Comparison of ENCODE assay signal across 8 cellular contexts in genomic region chrX:27186671-27187070, GRCh38.
DNase-seq lines count a peak whose midpoint lies in the region; ATAC-seq, FAIRE-seq and TF ChIP-seq lines count a peak whose summit lies in the region.

No MANE protein-coding gene starts in this region.

- no peaks in the 10 kb centered on the region for H3K9me3 ChIP-seq in HepG2 (ENCODE audit: low read length)

- TF ChIP-seq POLR2A in HepG2 (IDR thresholded peaks at IDR 0.05; ENCODE audit: insufficient read depth in 1 of 2, low read depth in 2 of 2, low read length in 2 of 2): no peak

- TF ChIP-seq EP300 in HepG2 (IDR thresholded peaks at IDR 0.05; ENCODE audit: low read depth in 2 of 2, low read length in 2 of 2): no peak
- TF ChIP-seq EP300 in HepG2 (CRISPR knock-in tag; IDR thresholded peaks at IDR 0.05; ENCODE audit: borderline replicate concordance): no peak

- BruUV-seq in HepG2 (replicated peaks; lab: Mats Ljungman, UMichigan): no TSS peak

- H3K27me3 Mint-ChIP-seq in activated T-cell treated with anti-CD3 and anti-CD28 coated beads, Interleukin-2, amount 50 U/mL, for 24 hours: peaks cover 6% of the 10 kb centered on the region

- TF ChIP-seq RAD21 in HepG2 (CRISPR knock-in tag; IDR thresholded peaks at IDR 0.05): peak; percentile 28; the same call in 1 of the 2 replicates

- peaks cover 3% of the 10 kb centered on the region for H3K4me1 Mint-ChIP-seq in activated T-cell treated with anti-CD3 and anti-CD28 coated beads, Interleukin-2, amount 50 U/mL, for 24 hours (ENCODE audit: low read depth)

- no peaks in the 10 kb centered on the region for H3K79me2 ChIP-seq in HepG2 (ENCODE audit: insufficient read depth, low read length)

- CTCF ChIA-PET in HepG2 (lab: Yijun Ruan, JAX; ENCODE audit: low intra/inter-chr PET ratio, low total read pairs): interaction anchor here (1.3 to 1.8 kb wide), 2 partner anchors 403 to 533 kb away, joined by 6 to 19 read pairs; no protein-coding TSS in a partner anchor

- H3K4me3 Mint-ChIP-seq in activated T-cell treated with anti-CD3 and anti-CD28 coated beads, Interleukin-2, amount 50 U/mL, for 24 hours: no peak overlapping the region

- TF ChIP-seq CTCF in HepG2 (CRISPR knock-in tag; IDR thresholded peaks at IDR 0.05): peak; percentile 73

- no peak overlapping the region for H3K4me3 ChIP-seq in HepG2 (replicated peaks in 1 of 3; ENCODE audit: insufficient read depth in 1 of 3, low read depth in 2 of 3, low read length in 3 of 3)

- intact Hi-C loops in HepG2 (cut with micrococcal nuclease; ENCODE audit: unreplicated experiment): no loop called here

- POLR2A ChIA-PET in HepG2 (lab: Yijun Ruan, JAX): no interaction called here

- H3K36me3 Mint-ChIP-seq in activated T-cell treated with anti-CD3 and anti-CD28 coated beads, Interleukin-2, amount 50 U/mL, for 24 hours (ENCODE audit: low read depth): no peaks in the 10 kb centered on the region

- no peak overlapping the region for H3K27ac Mint-ChIP-seq in activated T-cell treated with anti-CD3 and anti-CD28 coated beads, Interleukin-2, amount 50 U/mL, for 24 hours

- no peak overlapping the region for H3K27ac ChIP-seq in HepG2 (ENCODE audit: extremely low read length, insufficient read depth, low read length)

- no peaks in the 10 kb centered on the region for H3K36me3 ChIP-seq in HepG2 (replicated peaks in 1 of 2; ENCODE audit: control insufficient read depth in 1 of 2, insufficient read depth in 2 of 2, low read length in 2 of 2)

- no peak overlapping the region for H3K9ac ChIP-seq in HepG2 (ENCODE audit: insufficient read depth, low read depth, low read length)

- no peak overlapping the region for H2AFZ ChIP-seq in HepG2 (ENCODE audit: low read length)

- H3K4me1 ChIP-seq in HepG2 (ENCODE audit: insufficient read depth, low read length): no peaks in the 10 kb centered on the region

- DNase-seq in activated T-cell treated with anti-CD3 and anti-CD28 coated beads for 4 hours: peak; percentile 0
- DNase-seq in activated T-cell treated with anti-CD3 and anti-CD28 coated beads, Interleukin-2, amount 50 U/mL, for 24 hours: no peak
- peak; percentile 8 for DNase-seq in HCEC 1CT
- peak; percentile 49 for DNase-seq in NCI-H526 treated with DMSO at 0.1 percent for 48 hours (lab: John Stamatoyannopoulos, UW)
- DNase-seq in astrocyte of the hippocampus (ENCODE audit: low read depth, low spot score): peak; percentile 43
- DNase-seq in HepG2 (ENCODE audit: low spot score): peak; percentile 13

- 2% methylated on average over 5 of the region's 5 CpGs for WGBS in HepG2 (ENCODE audit: low lambda C conversion rate)

- in situ Hi-C loops in HepG2 (cut with HindIII; ENCODE audit: extremely low pct_ligation_motif_present, low pct_unique_long_range_greater_than_20kb): loop anchor here (25.0 kb wide), 2 partner anchors 399 to 524 kb away; no protein-coding TSS in a partner anchor

- H3K4me2 ChIP-seq in HepG2 (ENCODE audit: low read depth, low read length): no peak overlapping the region

- H4K20me1 ChIP-seq in HepG2 (ENCODE audit: insufficient read depth, low read length): no peaks in the 10 kb centered on the region

- no peaks in the 10 kb centered on the region for H3K9me3 Mint-ChIP-seq in activated T-cell treated with anti-CD3 and anti-CD28 coated beads, Interleukin-2, amount 50 U/mL, for 24 hours

- H3K27me3 ChIP-seq in HepG2 (ENCODE audit: control insufficient read depth in 1 of 2, insufficient read depth in 2 of 2, low read length in 2 of 2): no peaks in the 10 kb centered on the region

- no peak for ATAC-seq in HepG2
- ATAC-seq in GM19452 (IDR thresholded peaks at IDR 0.05; ENCODE audit: unreplicated experiment): no peak
- ATAC-seq in HG02642 (IDR thresholded peaks at IDR 0.05; ENCODE audit: poor library complexity, unreplicated experiment): no peak

- peak; percentile 88 for FAIRE-seq in HepG2 (lab: Jason Lieb, UNC)

TF ChIP-seq in HepG2, 621 proteins besides CTCF, POLR2A, EP300 and RAD21:
- no peak for TF ChIP-seq ZNF772 (CRISPR knock-in tag; IDR thresholded peaks at IDR 0.05)
- TF ChIP-seq ZXDC (CRISPR knock-in tag; IDR thresholded peaks at IDR 0.05): no peak
- no peak for TF ChIP-seq NCOR1 (IDR thresholded peaks at IDR 0.05; ENCODE audit: borderline replicate concordance, low read length)
- no peak for TF ChIP-seq U2AF1 (optimal IDR thresholded peaks at IDR 0.05; ENCODE audit: low read depth, low read length)
- TF ChIP-seq STAG1 (CRISPR knock-in tag; IDR thresholded peaks at IDR 0.05): peak; percentile 52
- peak; percentile 52; the same call in 1 of the 2 replicates for TF ChIP-seq SMC3 (IDR thresholded peaks at IDR 0.05; ENCODE audit: low read length)
